Comparison of ENCODE assay signal across 18 cellular contexts in genomic region chr2:126678278-126679073, GRCh38. TPM values are rescaled to one million over a fixed set of nuclear protein-coding genes. Genes with fewer than 3 reads are reported as not detected.
DNase-seq lines count a peak whose midpoint lies in the region; ATAC-seq and TF ChIP-seq lines count a peak whose summit lies in the region.
"Had no signal": no experiment of that assay in that cellular context is flagged by ENCODE, and none has a peak within 500 bp of the region (broad histone marks: within the 10 kb centered on the region; RNA-seq: fewer than 3 reads in every experiment).

No MANE protein-coding gene starts in this region.

- H3K4me1 Mint-ChIP-seq in activated naive CD4-positive, alpha-beta T cell treated with anti-CD3 and anti-CD28 coated beads for 36 hours (ENCODE audit: low read depth) = peaks cover 38% of the 10 kb centered on the region
- peaks cover 61% of the 10 kb centered on the region for H3K4me1 Mint-ChIP-seq in CD8-positive, alpha-beta T cell (ENCODE audit: low read depth)
- peaks cover 24 to 30% of the 10 kb centered on the region in 2 donors for H3K4me1 Mint-ChIP-seq in effector memory CD8-positive, alpha-beta T cell (ENCODE audit: low read depth in 2 of 2)
- peaks cover 24% of the 10 kb centered on the region for H3K4me1 Mint-ChIP-seq in nephron progenitor cell
- H3K4me1 Mint-ChIP-seq in activated CD4-positive, alpha-beta memory T cell treated with anti-CD3 and anti-CD28 coated beads, Interleukin-2, amount 10 ng/mL, durations not matched to agents 7 days and 5 days = peaks cover 16% of the 10 kb centered on the region

- H3K36me3 Mint-ChIP-seq in activated naive CD4-positive, alpha-beta T cell treated with anti-CD3 and anti-CD28 coated beads for 36 hours (ENCODE audit: low read depth) = peaks cover 75% of the 10 kb centered on the region
- H3K36me3 Mint-ChIP-seq in CD8-positive, alpha-beta T cell = peaks cover 90% of the 10 kb centered on the region
- peaks cover 12% of the 10 kb centered on the region for H3K36me3 Mint-ChIP-seq in effector memory CD8-positive, alpha-beta T cell (ENCODE audit: insufficient read depth)
- H3K36me3 Mint-ChIP-seq in nephron progenitor cell (ENCODE audit: low read depth) = peaks cover 97% of the 10 kb centered on the region
- peaks cover 69% of the 10 kb centered on the region for H3K36me3 Mint-ChIP-seq in activated CD4-positive, alpha-beta memory T cell treated with anti-CD3 and anti-CD28 coated beads, Interleukin-2, amount 10 ng/mL, durations not matched to agents 7 days and 5 days (ENCODE audit: low read depth)

- no peak for ATAC-seq in CD8-positive, alpha-beta T cell
- no peak for ATAC-seq in effector memory CD8-positive, alpha-beta T cell (replicated peaks)
- ATAC-seq: GM12878, lower lobe of right lung had no signal

- no peak for TF ChIP-seq POLR2A in prostate gland (IDR thresholded peaks at IDR 0.05)

- POLR2A ChIA-PET in CD8-positive, alpha-beta T cell (lab: Charles Lee) = no interaction called here
- POLR2A ChIA-PET in activated CD4-positive, alpha-beta memory T cell treated with anti-CD3 and anti-CD28 coated beads, Interleukin-2, amount 10 ng/mL, durations not matched to agents 7 days and 5 days (lab: Charles Lee) = no interaction called here

- TF ChIP-seq CTCF in CD8-positive, alpha-beta T cell (IDR thresholded peaks at IDR 0.05) = no peak
- TF ChIP-seq CTCF in nephron progenitor cell (IDR thresholded peaks at IDR 0.05) = no peak
- no peak for TF ChIP-seq CTCF in prostate gland (IDR thresholded peaks at IDR 0.05)

- H3K27me3 Mint-ChIP-seq in activated naive CD4-positive, alpha-beta T cell treated with anti-CD3 and anti-CD28 coated beads for 36 hours (ENCODE audit: low read depth) = no peaks in the 10 kb centered on the region
- no peaks in the 10 kb centered on the region for H3K27me3 Mint-ChIP-seq in CD8-positive, alpha-beta T cell (ENCODE audit: low read depth)
- no peaks in the 10 kb centered on the region for H3K27me3 Mint-ChIP-seq in effector memory CD8-positive, alpha-beta T cell
- peaks cover 3% of the 10 kb centered on the region for H3K27me3 Mint-ChIP-seq in nephron progenitor cell (ENCODE audit: low read depth, poor library complexity)
- H3K27me3 Mint-ChIP-seq in activated CD4-positive, alpha-beta memory T cell treated with anti-CD3 and anti-CD28 coated beads, Interleukin-2, amount 10 ng/mL, durations not matched to agents 7 days and 5 days = no peaks in the 10 kb centered on the region

- peaks cover 8% of the 10 kb centered on the region for H3K9me3 Mint-ChIP-seq in activated naive CD4-positive, alpha-beta T cell treated with anti-CD3 and anti-CD28 coated beads for 36 hours
- peaks cover 9% of the 10 kb centered on the region for H3K9me3 Mint-ChIP-seq in CD8-positive, alpha-beta T cell
- peaks cover 0 to 3% of the 10 kb centered on the region in 2 donors for H3K9me3 Mint-ChIP-seq in effector memory CD8-positive, alpha-beta T cell
- peaks cover 40% of the 10 kb centered on the region for H3K9me3 Mint-ChIP-seq in nephron progenitor cell
- H3K9me3 Mint-ChIP-seq in activated CD4-positive, alpha-beta memory T cell treated with anti-CD3 and anti-CD28 coated beads, Interleukin-2, amount 10 ng/mL, durations not matched to agents 7 days and 5 days = peaks cover 23% of the 10 kb centered on the region

- no peak overlapping the region for H3K4me3 Mint-ChIP-seq in activated naive CD4-positive, alpha-beta T cell treated with anti-CD3 and anti-CD28 coated beads for 36 hours
- H3K4me3 Mint-ChIP-seq in CD8-positive, alpha-beta T cell = no peak overlapping the region
- H3K4me3 Mint-ChIP-seq in effector memory CD8-positive, alpha-beta T cell = no peak overlapping the region
- H3K4me3 Mint-ChIP-seq in nephron progenitor cell = no peak overlapping the region
- no peak overlapping the region for H3K4me3 Mint-ChIP-seq in activated CD4-positive, alpha-beta memory T cell treated with anti-CD3 and anti-CD28 coated beads, Interleukin-2, amount 10 ng/mL, durations not matched to agents 7 days and 5 days

- DNase-seq in activated naive CD4-positive, alpha-beta T cell treated with anti-CD3 and anti-CD28 coated beads for 36 hours = no peak
- no peak for DNase-seq in activated naive CD4-positive, alpha-beta T cell treated with Interleukin-2 at 50 U/mL for 16 hours
- no peak for DNase-seq in CD8-positive, alpha-beta T cell
- DNase-seq in effector memory CD8-positive, alpha-beta T cell = no peak
- DNase-seq in nephron progenitor cell (no peak), prostate gland (ENCODE audit: low spot score) (no peak), NCI-H748 treated with DMSO at 0.1 percent for 48 hours (lab: John Stamatoyannopoulos, UW) (no peak)
- DNase-seq in activated CD4-positive, alpha-beta memory T cell treated with anti-CD3 and anti-CD28 coated beads, Interleukin-2, amount 10 ng/mL, durations not matched to agents 7 days and 5 days = no peak
- DNase-seq: GM23248; lower lobe of right lung; NCI-H1048; NCI-H1930; NCI-H226; ovary; stimulated activated naive CD4-positive, alpha-beta T cell treated with Interleukin-2 at 50 U/mL for 16 hours; transverse colon had no signal

- no peak overlapping the region for H3K27ac ChIP-seq in CD8-positive, alpha-beta T cell (ENCODE audit: low read depth, low read length)
- H3K27ac ChIP-seq in prostate gland = no peak overlapping the region
- H3K27ac ChIP-seq: coronary artery, GM23248, lower lobe of right lung, ovary, transverse colon had no signal

- CTCF ChIA-PET in activated naive CD4-positive, alpha-beta T cell treated with anti-CD3 and anti-CD28 coated beads for 36 hours (lab: Charles Lee) = no interaction called here
- CTCF ChIA-PET in CD8-positive, alpha-beta T cell (lab: Charles Lee) = no interaction called here
- CTCF ChIA-PET in activated CD4-positive, alpha-beta memory T cell treated with anti-CD3 and anti-CD28 coated beads, Interleukin-2, amount 10 ng/mL, durations not matched to agents 7 days and 5 days (lab: Charles Lee) = no interaction called here

- WGBS in prostate gland = 52% methylated on average over 13 of the region's 13 CpGs

- H3K4me3 ChIP-seq in CD8-positive, alpha-beta T cell (ENCODE audit: low read depth, low read length) = no peak overlapping the region
- no peak overlapping the region for H3K4me3 ChIP-seq in prostate gland
- H3K4me3 ChIP-seq: coronary artery, GM12878, GM23248, lower lobe of right lung, ovary, transverse colon had no signal

- H3K4me1 ChIP-seq in CD8-positive, alpha-beta T cell (ENCODE audit: insufficient read depth, low read length) = peaks cover 22% of the 10 kb centered on the region
- no peaks in the 10 kb centered on the region for H3K4me1 ChIP-seq in prostate gland (replicated peaks)
- H3K4me1 ChIP-seq: lower lobe of right lung, transverse colon had no signal

- intact Hi-C loops in activated naive CD4-positive, alpha-beta T cell treated with anti-CD3 and anti-CD28 coated beads for 36 hours (cut with micrococcal nuclease) = no loop called here
- intact Hi-C loops in CD8-positive, alpha-beta T cell (cut with DNase I, micrococcal nuclease) = loop anchor here in 1 of 2 experiments (5.0 kb wide), 1 partner anchor 36 kb away; no protein-coding TSS in a partner anchor
- intact Hi-C loops in prostate gland (cut with DNase I) = no loop called here

- peak overlapping the region; percentile 44 for H3K27ac Mint-ChIP-seq in activated naive CD4-positive, alpha-beta T cell treated with anti-CD3 and anti-CD28 coated beads for 36 hours
- peak overlapping the region; percentile 84 for H3K27ac Mint-ChIP-seq in CD8-positive, alpha-beta T cell
- H3K27ac Mint-ChIP-seq in effector memory CD8-positive, alpha-beta T cell = peak overlapping the region; percentile 8 to 87
- peak overlapping the region; percentile 96 for H3K27ac Mint-ChIP-seq in nephron progenitor cell
- no peak overlapping the region for H3K27ac Mint-ChIP-seq in activated CD4-positive, alpha-beta memory T cell treated with anti-CD3 and anti-CD28 coated beads, Interleukin-2, amount 10 ng/mL, durations not matched to agents 7 days and 5 days

- no peaks in the 10 kb centered on the region for H3K9me3 ChIP-seq in CD8-positive, alpha-beta T cell (ENCODE audit: low read length)
- H3K9me3 ChIP-seq in prostate gland = no peaks in the 10 kb centered on the region
- H3K9me3 ChIP-seq: ovary had no signal

- peaks cover under 1% of the 10 kb centered on the region for H3K36me3 ChIP-seq in CD8-positive, alpha-beta T cell (ENCODE audit: insufficient read depth, low read length)
- H3K36me3 ChIP-seq in prostate gland = no peaks in the 10 kb centered on the region
- H3K36me3 ChIP-seq: ovary, transverse colon had no signal

- no peaks in the 10 kb centered on the region for H3K27me3 ChIP-seq in CD8-positive, alpha-beta T cell (ENCODE audit: insufficient read depth, low read length)
- H3K27me3 ChIP-seq in prostate gland (replicated peaks; ENCODE audit: insufficient read depth) = no peaks in the 10 kb centered on the region
- H3K27me3 ChIP-seq: ovary, transverse colon had no signal

RNA-seq across cellular contexts. Expression of gene GYPC, which starts 22.5 kb away (rescaled TPM):
- 100 to 1,000 TPM; 150 to 155 TPM for total RNA-seq in activated naive CD4-positive, alpha-beta T cell treated with anti-CD3 and anti-CD28 coated beads for 36 hours
- total RNA-seq in CD8-positive, alpha-beta T cell = 100 to 1,000 TPM; 191 to 195 TPM
- total RNA-seq in prostate gland = 10 to 100 TPM; 17.3 to 32.9 TPM
- 100 to 1,000 TPM; 133 TPM for total RNA-seq in activated CD4-positive, alpha-beta memory T cell treated with anti-CD3 and anti-CD28 coated beads, Interleukin-2, amount 10 ng/mL, durations not matched to agents 7 days and 5 days
